1 cellular context compared by ENCODE assay signal in genomic region chr14:21106506-21107359, GRCh38.
TF ChIP-seq lines count a peak whose summit lies in the region.

No MANE protein-coding gene starts in this region.

TF ChIP-seq in HepG2, 621 proteins besides CTCF, POLR2A, EP300 and RAD21 (continued from another document and continues in another):
- peak; percentile 81 for TF ChIP-seq THRA (CRISPR knock-in tag; IDR thresholded peaks at IDR 0.05; ENCODE audit: borderline replicate concordance)
- no peak for TF ChIP-seq ZNF652 (CRISPR knock-in tag; IDR thresholded peaks at IDR 0.05; ENCODE audit: borderline replicate concordance, low read depth)
- TF ChIP-seq PAX8 (CRISPR knock-in tag; IDR thresholded peaks at IDR 0.05; ENCODE audit: borderline replicate concordance), result no peak
- no peak for TF ChIP-seq PCBP1 (IDR thresholded peaks at IDR 0.05; ENCODE audit: borderline replicate concordance, low read depth, low read length)
- peak; percentile 33; the same call in 1 of the 2 replicates for TF ChIP-seq PHF20 (CRISPR knock-in tag; IDR thresholded peaks at IDR 0.05)
- TF ChIP-seq ZSCAN21 (CRISPR knock-in tag; IDR thresholded peaks at IDR 0.05; ENCODE audit: borderline replicate concordance), result no peak
- TF ChIP-seq IRF2 (CRISPR knock-in tag; IDR thresholded peaks at IDR 0.05), result peak; percentile 75
- peak; percentile 49; the same call in 1 of the 2 replicates for TF ChIP-seq FOSL2 (CRISPR knock-in tag; IDR thresholded peaks at IDR 0.05)
- no peak for TF ChIP-seq ZNF670 (CRISPR knock-in tag; IDR thresholded peaks at IDR 0.05; ENCODE audit: borderline replicate concordance)
- peak; percentile 62; the same call in 1 of the 2 replicates for TF ChIP-seq THAP9 (CRISPR knock-in tag; IDR thresholded peaks at IDR 0.05; ENCODE audit: borderline replicate concordance)
- no peak for TF ChIP-seq SMYD3 (CRISPR knock-in tag; IDR thresholded peaks at IDR 0.05)
- TF ChIP-seq ZNF737 (CRISPR knock-in tag; IDR thresholded peaks at IDR 0.05; ENCODE audit: borderline replicate concordance), result no peak
- no peak for TF ChIP-seq ZNF12 (CRISPR knock-in tag; IDR thresholded peaks at IDR 0.05)
- TF ChIP-seq ZNF609 (CRISPR knock-in tag; IDR thresholded peaks at IDR 0.05; ENCODE audit: borderline replicate concordance), result no peak
- TF ChIP-seq SUZ12 (IDR thresholded peaks at IDR 0.05; ENCODE audit: low read depth, low read length), result no peak
- TF ChIP-seq LBX2 (CRISPR knock-in tag; IDR thresholded peaks at IDR 0.05; ENCODE audit: borderline replicate concordance), result 0 out of 2 replicates have a peak, but pooled peaks have one; percentile 19
- peak; percentile 69; the same call in 1 of the 2 replicates for TF ChIP-seq ZNF264 (CRISPR knock-in tag; IDR thresholded peaks at IDR 0.05)
- peak; percentile 75; the same call in 1 of the 2 replicates for TF ChIP-seq ZKSCAN8 (CRISPR knock-in tag; IDR thresholded peaks at IDR 0.05; ENCODE audit: borderline replicate concordance)
- no peak for TF ChIP-seq ZNF496 (CRISPR knock-in tag; IDR thresholded peaks at IDR 0.05; ENCODE audit: insufficient replicate concordance)
- TF ChIP-seq ZNF296 (CRISPR knock-in tag; conservative IDR thresholded peaks at IDR 0.05), result no peak
- peak; percentile 70; the same call in 1 of the 2 replicates for TF ChIP-seq GATAD1 (CRISPR knock-in tag; IDR thresholded peaks at IDR 0.05)
- TF ChIP-seq ZNF710 (CRISPR knock-in tag; IDR thresholded peaks at IDR 0.05; ENCODE audit: borderline replicate concordance), result no peak; the same call in 1 of the 2 replicates
- TF ChIP-seq CAMTA2 (CRISPR knock-in tag; IDR thresholded peaks at IDR 0.05; ENCODE audit: borderline replicate concordance), result no peak
- TF ChIP-seq MAX (IDR thresholded peaks at IDR 0.05), result no peak
- no peak for TF ChIP-seq ZNF740 (CRISPR knock-in tag; IDR thresholded peaks at IDR 0.05)
- no peak for TF ChIP-seq MTA3 (CRISPR knock-in tag; IDR thresholded peaks at IDR 0.05)
- no peak for TF ChIP-seq CENPBD1 (CRISPR knock-in tag; IDR thresholded peaks at IDR 0.05; ENCODE audit: borderline replicate concordance, low read depth)
- TF ChIP-seq MXI1 (IDR thresholded peaks at IDR 0.05; ENCODE audit: borderline replicate concordance, low read depth, low read length), result no peak
- no peak; the same call in 1 of the 2 replicates for TF ChIP-seq RELA (CRISPR knock-in tag; IDR thresholded peaks at IDR 0.05)
- TF ChIP-seq ZNF180 (CRISPR knock-in tag; IDR thresholded peaks at IDR 0.05; ENCODE audit: borderline replicate concordance, low read depth), result no peak
- TF ChIP-seq U2AF1 (optimal IDR thresholded peaks at IDR 0.05; ENCODE audit: low read depth, low read length), result no peak
- no peak for TF ChIP-seq RBM22 (optimal IDR thresholded peaks at IDR 0.05; ENCODE audit: low read length)
- TF ChIP-seq TRIM22 (IDR thresholded peaks at IDR 0.05), result no peak
- peak; percentile 91 for TF ChIP-seq ZSCAN9 (CRISPR knock-in tag; IDR thresholded peaks at IDR 0.05; ENCODE audit: borderline replicate concordance)
- TF ChIP-seq ZNF562 (CRISPR knock-in tag; IDR thresholded peaks at IDR 0.05; ENCODE audit: borderline replicate concordance), result no peak
- no peak for TF ChIP-seq ZNF383 (CRISPR knock-in tag; IDR thresholded peaks at IDR 0.05; ENCODE audit: borderline replicate concordance)
- TF ChIP-seq KAT7 (CRISPR knock-in tag; IDR thresholded peaks at IDR 0.05; ENCODE audit: borderline replicate concordance), result peak; percentile 67; the same call in 1 of the 2 replicates
- no peak for TF ChIP-seq ZNF7 (CRISPR knock-in tag; IDR thresholded peaks at IDR 0.05)
- TF ChIP-seq ZBTB10 (CRISPR knock-in tag; IDR thresholded peaks at IDR 0.05; ENCODE audit: borderline replicate concordance), result no peak
- TF ChIP-seq ZSCAN12 (CRISPR knock-in tag; IDR thresholded peaks at IDR 0.05), result no peak
- TF ChIP-seq ZNF256 (CRISPR knock-in tag; conservative IDR thresholded peaks at IDR 0.05), result no peak
- no peak for TF ChIP-seq ZBTB21 (CRISPR knock-in tag; IDR thresholded peaks at IDR 0.05)
- TF ChIP-seq MTA1 (CRISPR knock-in tag; IDR thresholded peaks at IDR 0.05; ENCODE audit: borderline replicate concordance), result no peak; the same call in none of the 2 replicates
- peak; percentile 8 for TF ChIP-seq ZNF883 (CRISPR knock-in tag; IDR thresholded peaks at IDR 0.05; ENCODE audit: not compliant biosample characterization)
- TF ChIP-seq ZNF235 (CRISPR knock-in tag; IDR thresholded peaks at IDR 0.05; ENCODE audit: borderline replicate concordance), result no peak
- 0 out of 2 replicates have a peak, but pooled peaks have one; percentile 1 for TF ChIP-seq HNF4G (IDR thresholded peaks at IDR 0.05; ENCODE audit: borderline replicate concordance, low read depth, low read length)
- TF ChIP-seq HNF4G (CRISPR knock-in tag; IDR thresholded peaks at IDR 0.05; ENCODE audit: borderline replicate concordance, low read depth), result 0 out of 2 replicates have a peak, but pooled peaks have one; percentile 52
